In genomic region chr4:93478805-93479204, GRCh38 we compare ENCODE assay signal across 23 cellular contexts.
"Had no signal": no experiment of that assay in that cellular context is flagged by ENCODE, and none has a peak within 500 bp of the region (broad histone marks: within the 10 kb centered on the region; RNA-seq: fewer than 3 reads in every experiment).

No MANE protein-coding gene starts in this region.

- H3K27ac ChIP-seq: coronary artery, dorsolateral prefrontal cortex, esophagus muscularis mucosa, foreskin keratinocyte, gastroesophageal sphincter, heart right ventricle, left lung, lower lobe of right lung had no signal

- H3K36me3 ChIP-seq: esophagus muscularis mucosa, gastroesophageal sphincter, heart right ventricle, left lung, lower lobe of right lung had no signal

- H3K4me3 ChIP-seq: coronary artery, dorsolateral prefrontal cortex, esophagus muscularis mucosa, gastroesophageal sphincter, heart right ventricle, left lung, lower lobe of right lung, mucosa of descending colon had no signal

- H3K4me1 ChIP-seq: esophagus muscularis mucosa, foreskin keratinocyte, gastroesophageal sphincter, heart right ventricle, left lung, lower lobe of right lung had no signal

- H3K9me3 ChIP-seq: esophagus muscularis mucosa, gastroesophageal sphincter, left lung, lower lobe of right lung, mucosa of descending colon had no signal

- H3K27me3 ChIP-seq: dorsolateral prefrontal cortex, esophagus muscularis mucosa, foreskin keratinocyte, gastroesophageal sphincter, heart right ventricle, left lung had no signal

- FAIRE-seq: islet of Langerhans, keratinocyte had no signal

- ATAC-seq: foreskin keratinocyte; gastroesophageal sphincter; heart right ventricle; left cardiac atrium; left lung; left ventricle myocardium superior; lower lobe of right lung; mucosa of descending colon; naive thymus-derived CD8-positive, alpha-beta T cell had no signal

- DNase-seq: dermis blood vessel endothelial cell; dorsolateral prefrontal cortex; effector CD4-positive, alpha-beta T cell; effector memory CD4-positive, alpha-beta T cell; endodermal cell; foreskin keratinocyte; glutamatergic neuron; head of caudate nucleus; heart right ventricle; hippocampal formation; left cardiac atrium; left ventricle myocardium superior; lower lobe of right lung; mesenchymal stem cell; mucosa of descending colon; naive B cell; naive thymus-derived CD8-positive, alpha-beta T cell had no signal
